9 cellular contexts compared by ENCODE assay signal in genomic region chr4:102824398-102824797, GRCh38. TPM values are rescaled to one million over a fixed set of nuclear protein-coding genes. Genes with fewer than 3 reads are reported as not detected.
DNase-seq lines count a peak whose midpoint lies in the region; ATAC-seq and TF ChIP-seq lines count a peak whose summit lies in the region.
"Had no signal": no experiment of that assay in that cellular context is flagged by ENCODE, and none has a peak within 500 bp of the region (broad histone marks: within the 10 kb centered on the region; RNA-seq: fewer than 3 reads in every experiment).

No MANE protein-coding gene starts in this region.

- H3K36me3 ChIP-seq in CD4-positive, CD25-positive, alpha-beta regulatory T cell (ENCODE audit: control insufficient read depth, insufficient read depth, low read length) = peaks cover 15% of the 10 kb centered on the region
- H3K36me3 ChIP-seq in MG63 = peaks cover 62% of the 10 kb centered on the region
- H3K36me3 ChIP-seq in endocrine pancreas (ENCODE audit: control insufficient read depth, insufficient read depth, low read length) = no peaks in the 10 kb centered on the region
- no peaks in the 10 kb centered on the region for H3K36me3 ChIP-seq in neutrophil

- no peaks in the 10 kb centered on the region for H3K27me3 ChIP-seq in CD4-positive, CD25-positive, alpha-beta regulatory T cell (ENCODE audit: control insufficient read depth, insufficient read depth, low read length)
- H3K27me3 ChIP-seq in MG63 (no peaks in the 10 kb centered on the region), endocrine pancreas (ENCODE audit: control insufficient read depth, insufficient read depth, low read length) (no peaks in the 10 kb centered on the region), neutrophil (no peaks in the 10 kb centered on the region)

- peaks cover 15% of the 10 kb centered on the region for H3K36me3 Mint-ChIP-seq in CD4-positive, CD25-positive, alpha-beta regulatory T cell

- ATAC-seq in CD4-positive, CD25-positive, alpha-beta regulatory T cell (ENCODE audit: low read depth in 2 of 2) = no peak

- H3K27ac ChIP-seq in CD4-positive, CD25-positive, alpha-beta regulatory T cell (ENCODE audit: insufficient read depth, low read length, poor library complexity, severe bottlenecking) = peak overlapping the region; percentile 100
- peak overlapping the region; percentile 100 for H3K27ac ChIP-seq in neutrophil

- H3K4me1 Mint-ChIP-seq in CD4-positive, CD25-positive, alpha-beta regulatory T cell = peaks cover 27 to 63% (median 52%) of the 10 kb centered on the region in 4 donors

- no peak overlapping the region for H3K4me3 Mint-ChIP-seq in CD4-positive, CD25-positive, alpha-beta regulatory T cell

- no peaks in the 10 kb centered on the region for H3K27me3 Mint-ChIP-seq in CD4-positive, CD25-positive, alpha-beta regulatory T cell

- no peaks in the 10 kb centered on the region for H3K9me3 ChIP-seq in CD4-positive, CD25-positive, alpha-beta regulatory T cell (ENCODE audit: control insufficient read depth in 2 of 2, low read length in 2 of 2)
- H3K9me3 ChIP-seq in MG63 (no peaks in the 10 kb centered on the region), endocrine pancreas (ENCODE audit: control insufficient read depth, low read length) (no peaks in the 10 kb centered on the region), neutrophil (no peaks in the 10 kb centered on the region)

- TF ChIP-seq CTCF in neutrophil (IDR thresholded peaks at IDR 0.05) = no peak

- peak overlapping the region in 1 of 3 donors; percentile 32 for H3K27ac Mint-ChIP-seq in CD4-positive, CD25-positive, alpha-beta regulatory T cell

- DNase-seq in CD4-positive, CD25-positive, alpha-beta regulatory T cell = no peak
- no peak for DNase-seq in MG63
- DNase-seq in NCI-H526 treated with DMSO at 0.1 percent for 48 hours (lab: John Stamatoyannopoulos, UW) = no peak
- no peak for DNase-seq in NCI-H524 treated with DMSO at 0.1 percent for 48 hours (lab: John Stamatoyannopoulos, UW)
- no peak for DNase-seq in HUDEP-2 (lab: John Stamatoyannopoulos, UW; ENCODE audit: unreplicated experiment in 76 of 76)
- DNase-seq in mesenteric fat pad (ENCODE audit: low spot score) = no peak

- peak overlapping the region; percentile 100 for H3K4me3 ChIP-seq in CD4-positive, CD25-positive, alpha-beta regulatory T cell (ENCODE audit: low read depth, low read length)
- peak overlapping the region; percentile 90 for H3K4me3 ChIP-seq in MG63
- peak overlapping the region; percentile 100 for H3K4me3 ChIP-seq in endocrine pancreas (ENCODE audit: control insufficient read depth, insufficient read depth, low read length)
- H3K4me3 ChIP-seq in neutrophil (ENCODE audit: low read depth in 1 of 2, low read length in 1 of 2) = peak overlapping the region; percentile 95 to 98

- H3K9me3 Mint-ChIP-seq in CD4-positive, CD25-positive, alpha-beta regulatory T cell = no peaks in the 10 kb centered on the region
- H3K9me3 Mint-ChIP-seq: nephron had no signal

- peaks cover 52% of the 10 kb centered on the region for H3K4me1 ChIP-seq in CD4-positive, CD25-positive, alpha-beta regulatory T cell (ENCODE audit: control insufficient read depth, insufficient read depth, low read length, poor library complexity, severe bottlenecking)
- H3K4me1 ChIP-seq in endocrine pancreas (ENCODE audit: control insufficient read depth, insufficient read depth, low read length) (peaks cover 34% of the 10 kb centered on the region), neutrophil (ENCODE audit: control insufficient read depth in 1 of 2, insufficient read depth in 1 of 2, low read depth in 1 of 2, low read length in 1 of 2) (peaks cover 66 to 72% of the 10 kb centered on the region in 2 experiments)

- H3K9ac ChIP-seq in endocrine pancreas (ENCODE audit: control insufficient read depth, insufficient read depth, low read length) = no peak overlapping the region

RNA-seq across cellular contexts. Expression of gene UBE2D3, which starts 3.0 kb away (rescaled TPM):
- total RNA-seq in CD4-positive, CD25-positive, alpha-beta regulatory T cell = 587 TPM
- 100 to 1,000 TPM; 452 to 502 (median 479) TPM for polyA plus RNA-seq in CD4-positive, CD25-positive, alpha-beta regulatory T cell
- 284 and 289 TPM in 2 replicates for total RNA-seq in MG63 (2014; rRNA removed; shearing (Covaris generic); ENCODE audit: low replicate concordance)
- total RNA-seq in mesenteric fat pad = 316 TPM

RNA-seq across cellular contexts. Expression of gene CISD2, which starts 44.4 kb away (rescaled TPM):
- 17.6 TPM for total RNA-seq in CD4-positive, CD25-positive, alpha-beta regulatory T cell
- 10 to 100 TPM; 27.6 to 42.3 (median 30.3) TPM for polyA plus RNA-seq in CD4-positive, CD25-positive, alpha-beta regulatory T cell
- 43.1 and 44.0 TPM in 2 replicates for total RNA-seq in MG63 (2014; rRNA removed; shearing (Covaris generic); ENCODE audit: low replicate concordance)
- 25.7 TPM for total RNA-seq in mesenteric fat pad
